ENCODE assay signal across 11 cellular contexts in genomic region chr2:234091432-234091879, GRCh38. TPM values are rescaled to one million over a fixed set of nuclear protein-coding genes. Genes with fewer than 3 reads are reported as not detected.
DNase-seq lines count a peak whose midpoint lies in the region; ATAC-seq lines count a peak whose summit lies in the region.
"Had no signal": no experiment of that assay in that cellular context is flagged by ENCODE, and none has a peak within 500 bp of the region (broad histone marks: within the 10 kb centered on the region; RNA-seq: fewer than 3 reads in every experiment).

No MANE protein-coding gene starts in this region.

- H3K9ac ChIP-seq in mesenchymal stem cell (ENCODE audit: low read length) = peak overlapping the region; percentile 19

- H3K23ac ChIP-seq in mesenchymal stem cell (ENCODE audit: low read length in 2 of 2) = no peak overlapping the region

- H3K4me1 ChIP-seq in ACC112 (ENCODE audit: control insufficient read depth, insufficient read depth, low read length, unreplicated experiment) (peaks cover 13% of the 10 kb centered on the region), mesenchymal stem cell (ENCODE audit: control insufficient read depth, insufficient read depth, low read depth, low read length) (peaks cover 10% of the 10 kb centered on the region)

- H3K36me3 ChIP-seq in ACC112 (ENCODE audit: insufficient read depth, low read length) (no peaks in the 10 kb centered on the region), mesenchymal stem cell (ENCODE audit: control insufficient read depth in 1 of 2, insufficient read depth in 2 of 2, low read depth in 1 of 2, low read length in 2 of 2) (no peaks in the 10 kb centered on the region)

- no peaks in the 10 kb centered on the region for H3K79me2 ChIP-seq in ACC112 (ENCODE audit: control insufficient read depth, insufficient read depth, low read length, unreplicated experiment)

- DNase-seq in NCI-H1694 (lab: John Stamatoyannopoulos, UW) (peak; percentile 48), astrocyte of the hippocampus (ENCODE audit: low read depth, low spot score) (peak; percentile 72), mesenchymal stem cell (no peak), GM19238 (ENCODE audit: insufficient read length, low spot score) (no peak), midbrain (lab: John Stamatoyannopoulos, UW) (no peak)
- DNase-seq in stimulated activated CD4-positive, alpha-beta T cell treated with anti-CD3 and anti-CD28 coated beads, Interleukin-1b, Interleukin-23, amount 100 ng/mL, for 48 hours = no peak
- DNase-seq: activated CD4-positive, alpha-beta memory T cell treated with anti-CD3 and anti-CD28 coated beads for 36 hours; KG1 had no signal

- peak overlapping the region; percentile 30 for H3K4me3 ChIP-seq in ACC112 (ENCODE audit: low read depth, low read length)
- H3K4me3 ChIP-seq in mesenchymal stem cell (ENCODE audit: insufficient read depth in 1 of 2, low read depth in 1 of 2, low read length in 2 of 2) = no peak overlapping the region

- H2BK120ac ChIP-seq in mesenchymal stem cell (ENCODE audit: low read depth, low read length) = no peak overlapping the region

- no peak overlapping the region for H2BK12ac ChIP-seq in mesenchymal stem cell (ENCODE audit: low read length in 2 of 2)

- no peak overlapping the region for H3K4me2 ChIP-seq in mesenchymal stem cell (ENCODE audit: low read length, poor library complexity, severe bottlenecking)

- H2BK15ac ChIP-seq in mesenchymal stem cell (ENCODE audit: low read depth, poor library complexity, severe bottlenecking) = no peak overlapping the region

- H3K27ac ChIP-seq in ACC112 (ENCODE audit: low read depth, low read length) (no peak overlapping the region), mesenchymal stem cell (ENCODE audit: low read length, poor library complexity, severe bottlenecking) (no peak overlapping the region)

- no peak for ATAC-seq in GM21526 (IDR thresholded peaks at IDR 0.05; ENCODE audit: low FRiP score, unreplicated experiment)
- ATAC-seq: Right ventricle myocardium inferior had no signal

- H2AK5ac ChIP-seq in mesenchymal stem cell (ENCODE audit: low read length, severe bottlenecking) = peak overlapping the region; percentile 90

- no peaks in the 10 kb centered on the region for H3K79me1 ChIP-seq in mesenchymal stem cell (replicated peaks; ENCODE audit: low read length, poor library complexity, severe bottlenecking)

- H2BK5ac ChIP-seq in mesenchymal stem cell (ENCODE audit: low read depth, low read length, poor library complexity, severe bottlenecking) = no peak overlapping the region

- H3K27me3 ChIP-seq in ACC112 (ENCODE audit: insufficient read depth, low read length) (peaks cover 8% of the 10 kb centered on the region; the same call in 1 of the 2 replicates), mesenchymal stem cell (ENCODE audit: control insufficient read depth in 1 of 2, insufficient read depth in 1 of 2, low read length in 2 of 2) (peaks cover 0 to 10% of the 10 kb centered on the region in 2 experiments)

- H3K18ac ChIP-seq in mesenchymal stem cell (ENCODE audit: low read depth in 1 of 2, low read length in 2 of 2) = no peak overlapping the region

- no peak overlapping the region for H3K4ac ChIP-seq in mesenchymal stem cell (ENCODE audit: low read depth in 1 of 2, low read length in 2 of 2)

- no peaks in the 10 kb centered on the region for H3K9me3 ChIP-seq in mesenchymal stem cell (ENCODE audit: control insufficient read depth, low read length)

- H4K8ac ChIP-seq in mesenchymal stem cell (ENCODE audit: low read length) = no peak overlapping the region

- H2AFZ ChIP-seq in ACC112 (ENCODE audit: low read length, unreplicated experiment) (peak overlapping the region; percentile 80), mesenchymal stem cell (ENCODE audit: low read depth, low read length) (no peak overlapping the region)

- H4K91ac ChIP-seq in mesenchymal stem cell (ENCODE audit: low read length) = no peak overlapping the region

- 55% methylated on average over 5 of the region's 5 CpGs for WGBS in mesenchymal stem cell

- H3K14ac ChIP-seq in mesenchymal stem cell (ENCODE audit: low read length in 2 of 2) = no peak overlapping the region

RNA-seq across cellular contexts. Expression of gene SPP2, which starts 41.0 kb away (rescaled TPM):
- not detected for polyA plus RNA-seq in mesenchymal stem cell (2013, experiment 1 of 2)
- polyA plus RNA-seq in mesenchymal stem cell (2013, experiment 2 of 2) = not detected

Comparison
In these comparisons a context has a peak if more than half of its experiments do, and no peak if none do; other contexts are left out.
1. DNase-seq: peak in NCI-H1694 (single experiment) and astrocyte of the hippocampus (single experiment); none in mesenchymal stem cell (single experiment), GM19238 (single experiment), stimulated activated CD4-positive, alpha-beta T cell treated with anti-CD3 and anti-CD28 coated beads, Interleukin-1b, Interleukin-23, amount 100 ng/mL, for 48 hours (single experiment) and midbrain (single experiment).